8 cellular contexts compared by ENCODE assay signal in genomic region chr5:94111209-94112004, GRCh38.
A peak's percentile ranks its signal among the peaks of the same experiment; 100 is the strongest.
DNase-seq lines count a peak whose midpoint lies in the region; ATAC-seq and TF ChIP-seq lines count a peak whose summit lies in the region.

No MANE protein-coding gene starts in this region.

- DNase-seq in DMS79 treated with DMSO at 0.1 percent for 48 hours (lab: John Stamatoyannopoulos, UW), result peak; percentile 91
- peak; percentile 37 for DNase-seq in KG1 (lab: John Stamatoyannopoulos, UW)
- peak; percentile 93 to 94 for DNase-seq in activated T-cell treated with anti-CD3 and anti-CD28 coated beads, Interleukin-2, amount 50 U/mL, for 48 hours
- DNase-seq in esophagus muscularis mucosa (ENCODE audit: extremely low spot score), result peak; percentile 99
- DNase-seq in stimulated activated CD8-positive, alpha-beta memory T cell treated with anti-CD3 and anti-CD28 coated beads, Interleukin-7, amount 100 ng/mL, for 24 hours (ENCODE audit: low read depth), result peak; percentile 81

- no peaks in the 10 kb centered on the region for H3K36me3 ChIP-seq in esophagus muscularis mucosa
- H3K36me3 ChIP-seq in muscle layer of duodenum (ENCODE audit: control insufficient read depth in 1 of 2, insufficient read depth in 2 of 2, low read length in 2 of 2), result peaks cover 0 to 4% of the 10 kb centered on the region in 2 donors

- H3K4me1 ChIP-seq in esophagus muscularis mucosa (peaks cover 6 to 22% (median 17%) of the 10 kb centered on the region in 4 donors), muscle layer of duodenum (ENCODE audit: control insufficient read depth in 1 of 2, insufficient read depth in 2 of 2, low read length in 2 of 2) (peaks cover 6 to 10% of the 10 kb centered on the region in 2 donors)

- H3K27me3 ChIP-seq in esophagus muscularis mucosa (peaks cover 0 to 1% (median 0%) of the 10 kb centered on the region in 4 donors), muscle layer of duodenum (ENCODE audit: low read depth, low read length) (no peaks in the 10 kb centered on the region)

- H3K27ac ChIP-seq in esophagus muscularis mucosa (replicated peaks in 1 of 4) (peak overlapping the region; percentile 84 to 93 (median 86)), muscle layer of duodenum (ENCODE audit: low read length) (peak overlapping the region; percentile 91)

- TF ChIP-seq EP300 in esophagus muscularis mucosa (IDR thresholded peaks at IDR 0.05), result no peak

- ATAC-seq in GM21737 (IDR thresholded peaks at IDR 0.05; ENCODE audit: unreplicated experiment), result peak; percentile 100

- TF ChIP-seq CTCF in esophagus muscularis mucosa (IDR thresholded peaks at IDR 0.05), result peak in 2 of 3 experiments; percentile 22 to 25

- TF ChIP-seq POLR2A in esophagus muscularis mucosa (IDR thresholded peaks at IDR 0.05; ENCODE audit: low read depth), result peak; percentile 11

- H3K9me3 ChIP-seq in esophagus muscularis mucosa, result peaks cover 0 to 3% (median under 1%) of the 10 kb centered on the region in 4 donors
- H3K9me3 ChIP-seq in muscle layer of duodenum (ENCODE audit: control insufficient read depth in 1 of 2, low read length in 2 of 2), result peaks cover 0 to 1% of the 10 kb centered on the region in 2 donors

- H3K4me3 ChIP-seq in esophagus muscularis mucosa, result peak overlapping the region; percentile 71 to 90 (median 77)
- peak overlapping the region; percentile 89 to 91 for H3K4me3 ChIP-seq in muscle layer of duodenum (ENCODE audit: low read depth in 1 of 2, low read length in 2 of 2)

- intact Hi-C loops in esophagus muscularis mucosa (cut with DNase I), result no loop called here

- WGBS in esophagus muscularis mucosa, result 9% methylated on average over 10 of the region's 51 CpGs

TF ChIP-seq in PFSK-1, 5 proteins besides CTCF, POLR2A, EP300 and RAD21:
- TF ChIP-seq FOXP2 (optimal IDR thresholded peaks at IDR 0.05; ENCODE audit: borderline replicate concordance, extremely low read depth, extremely low read length, insufficient read depth) (no peak), SIN3A (IDR thresholded peaks at IDR 0.05; ENCODE audit: borderline replicate concordance, insufficient read depth, low read length) (peak; percentile 93; the same call in 1 of the 2 replicates), TAF1 (IDR thresholded peaks at IDR 0.05; ENCODE audit: borderline replicate concordance, insufficient read depth, low read length) (peak; percentile 67; the same call in 1 of the 2 replicates), REST (IDR thresholded peaks at IDR 0.05; ENCODE audit: insufficient read depth in 1 of 2, low read depth in 2 of 2, low read length in 2 of 2) (peak in 1 of 2 experiments; percentile 18; a peak in 1 of 4 replicates), POLR2AphosphoS5 (IDR thresholded peaks at IDR 0.05; ENCODE audit: low read depth, low read length) (peak; percentile 92)

Comparison
In these comparisons a context has a peak if more than half of its experiments do, and no peak if none do; other contexts are left out.
1. Peak in every context shown above with its lines: DNase-seq, ATAC-seq, H3K4me3 ChIP-seq and H3K27ac ChIP-seq.
2. DNase-seq: peak in every context shown above with its lines; median percentile 99 in esophagus muscularis mucosa; 94 in activated T-cell treated with anti-CD3 and anti-CD28 coated beads, Interleukin-2, amount 50 U/mL, for 48 hours; 91 in DMS79 treated with DMSO at 0.1 percent for 48 hours; 81 in stimulated activated CD8-positive, alpha-beta memory T cell treated with anti-CD3 and anti-CD28 coated beads, Interleukin-7, amount 100 ng/mL, for 24 hours; 37 in KG1.